Comparison of ENCODE assay signal across 28 cellular contexts in genomic region chr11:111849631-111850030, GRCh38. TPM values are rescaled to one million over a fixed set of nuclear protein-coding genes. Genes with fewer than 3 reads are reported as not detected.
"Had no signal": no experiment of that assay in that cellular context is flagged by ENCODE, and none has a peak within 500 bp of the region (broad histone marks: within the 10 kb centered on the region; RNA-seq: fewer than 3 reads in every experiment).

No MANE protein-coding gene starts in this region.

- H3K9me3 Mint-ChIP-seq: stimulated activated memory B cell treated with anti-CD40 and anti-IgM and Interleukin-4, amounts not matched to agents 10 μg/mL and 1 μg/mL and 100 μg/mL, for 72 hours; stimulated activated naive B cell treated with anti-CD40 and anti-IgM and Interleukin-4, amounts not matched to agents 10 μg/mL and 1 μg/mL and 100 μg/mL, for 72 hours; stimulated activated naive CD8-positive, alpha-beta T cell treated with anti-CD3 and anti-CD28 coated beads, Interleukin-15, amount 100 ng/mL, for 72 hours; stimulated activated naive CD8-positive, alpha-beta T cell treated with anti-CD3 and anti-CD28 coated beads, Interleukin-15, Interleukin-2, amounts not matched to agents 100 ng/mL and 50 ng/mL, for 24 hours; type B pancreatic cell had no signal

- H3K27me3 Mint-ChIP-seq: stimulated activated memory B cell treated with anti-CD40 and anti-IgM and Interleukin-4, amounts not matched to agents 10 μg/mL and 1 μg/mL and 100 μg/mL, for 72 hours; stimulated activated naive B cell treated with anti-CD40 and anti-IgM and Interleukin-4, amounts not matched to agents 10 μg/mL and 1 μg/mL and 100 μg/mL, for 72 hours; stimulated activated naive CD8-positive, alpha-beta T cell treated with anti-CD3 and anti-CD28 coated beads, Interleukin-15, amount 100 ng/mL, for 72 hours; stimulated activated naive CD8-positive, alpha-beta T cell treated with anti-CD3 and anti-CD28 coated beads, Interleukin-15, Interleukin-2, amounts not matched to agents 100 ng/mL and 50 ng/mL, for 24 hours; type B pancreatic cell had no signal

- H3K9me3 ChIP-seq: stomach, suprapubic skin, testis, thoracic aorta, thyroid gland, tibial artery, tibial nerve, transverse colon, upper lobe of left lung, upper lobe of right lung, uterus, vagina had no signal

- H3K4me1 Mint-ChIP-seq: stimulated activated memory B cell treated with anti-CD40 and anti-IgM and Interleukin-4, amounts not matched to agents 10 μg/mL and 1 μg/mL and 100 μg/mL, for 72 hours; stimulated activated naive B cell treated with anti-CD40 and anti-IgM and Interleukin-4, amounts not matched to agents 10 μg/mL and 1 μg/mL and 100 μg/mL, for 72 hours; stimulated activated naive CD8-positive, alpha-beta T cell treated with anti-CD3 and anti-CD28 coated beads, Interleukin-15, amount 100 ng/mL, for 72 hours had no signal

- H3K27ac Mint-ChIP-seq: stimulated activated memory B cell treated with anti-CD40 and anti-IgM and Interleukin-4, amounts not matched to agents 10 μg/mL and 1 μg/mL and 100 μg/mL, for 72 hours; stimulated activated naive B cell treated with anti-CD40 and anti-IgM and Interleukin-4, amounts not matched to agents 10 μg/mL and 1 μg/mL and 100 μg/mL, for 72 hours; stimulated activated naive CD8-positive, alpha-beta T cell treated with anti-CD3 and anti-CD28 coated beads, Interleukin-15, amount 100 ng/mL, for 72 hours; stimulated activated naive CD8-positive, alpha-beta T cell treated with anti-CD3 and anti-CD28 coated beads, Interleukin-15, Interleukin-2, amounts not matched to agents 100 ng/mL and 50 ng/mL, for 24 hours; type B pancreatic cell had no signal

- ATAC-seq: stimulated activated memory B cell treated with anti-CD40 and anti-IgM and Interleukin-4, amounts not matched to agents 10 μg/mL and 1 μg/mL and 100 μg/mL, for 72 hours; stimulated activated naive B cell treated with anti-CD40 and anti-IgM and Interleukin-4, amounts not matched to agents 10 μg/mL and 1 μg/mL and 100 μg/mL, for 72 hours; stimulated activated naive CD8-positive, alpha-beta T cell treated with anti-CD3 and anti-CD28 coated beads, Interleukin-15, amount 100 ng/mL, for 72 hours; stimulated activated naive CD8-positive, alpha-beta T cell treated with anti-CD3 and anti-CD28 coated beads, Interleukin-15, Interleukin-2, amounts not matched to agents 100 U/mL and 50 U/mL, for 24 hours; upper lobe of right lung had no signal

- H3K27me3 ChIP-seq: stomach, suprapubic skin, testis, thyroid gland, tibial artery, tibial nerve, transverse colon, upper lobe of left lung, upper lobe of right lung, uterus, vagina had no signal

- FAIRE-seq: urothelium cell line had no signal

- H3K4me3 ChIP-seq: stomach, suprapubic skin, testis, thoracic aorta, thyroid gland, tibial artery, tibial nerve, transverse colon, upper lobe of left lung, upper lobe of right lung, uterus, vagina had no signal

- H3K27ac ChIP-seq: stomach, suprapubic skin, testis, thoracic aorta, thyroid gland, tibial artery, tibial nerve, transverse colon, upper lobe of left lung, upper lobe of right lung, uterus, vagina had no signal

- H3K4me3 Mint-ChIP-seq: stimulated activated memory B cell treated with anti-CD40 and anti-IgM and Interleukin-4, amounts not matched to agents 10 μg/mL and 1 μg/mL and 100 μg/mL, for 72 hours; stimulated activated naive B cell treated with anti-CD40 and anti-IgM and Interleukin-4, amounts not matched to agents 10 μg/mL and 1 μg/mL and 100 μg/mL, for 72 hours; stimulated activated naive CD8-positive, alpha-beta T cell treated with anti-CD3 and anti-CD28 coated beads, Interleukin-15, amount 100 ng/mL, for 72 hours; stimulated activated naive CD8-positive, alpha-beta T cell treated with anti-CD3 and anti-CD28 coated beads, Interleukin-15, Interleukin-2, amounts not matched to agents 100 ng/mL and 50 ng/mL, for 24 hours; type B pancreatic cell had no signal

- H3K36me3 ChIP-seq: uterus had no signal

- H3K4me1 ChIP-seq: suprapubic skin, testis, thyroid gland, tibial artery, tibial nerve, transverse colon, upper lobe of left lung, upper lobe of right lung, uterus, vagina had no signal

- DNase-seq: stimulated activated CD4-positive, alpha-beta T cell treated with anti-CD3 and anti-CD28 coated beads, Interleukin-2, amount 100 ng/mL, for 48 hours; stimulated activated CD4-positive, alpha-beta T cell treated with anti-CD3 and anti-CD28 coated beads, Interleukin-4, amount 100 ng/mL, for 1 hour; stimulated activated CD4-positive, alpha-beta T cell treated with anti-CD3 and anti-CD28 coated beads, Interleukin-4, amount 100 ng/mL, for 24 hours; stimulated activated CD4-positive, alpha-beta T cell treated with anti-CD3 and anti-CD28 coated beads, Interleukin-4, amount 100 ng/mL, for 4 hours; stimulated activated CD8-positive, alpha-beta memory T cell treated with anti-CD3 and anti-CD28 coated beads, Interleukin-4, amount 100 ng/mL, for 48 hours; stimulated activated naive B cell treated with anti-CD40 and anti-IgM and Interleukin-4, amounts not matched to agents 10 μg/mL and 1 μg/mL and 100 μg/mL, for 72 hours; stimulated activated naive CD4-positive, alpha-beta T cell; stimulated activated naive CD4-positive, alpha-beta T cell treated with Interleukin-2 at 50 U/mL for 16 hours; stimulated activated naive CD8-positive, alpha-beta T cell treated with anti-CD3 and anti-CD28 coated beads, Interleukin-15, amount 100 ng/mL, for 72 hours; stimulated activated naive CD8-positive, alpha-beta T cell treated with anti-CD3 and anti-CD28 coated beads, Interleukin-15, Interleukin-2, amounts not matched to agents 100 U/mL and 50 U/mL, for 24 hours; stomach; substantia nigra; testis; thyroid gland; tibial artery; transverse colon; trophoblast cell; upper lobe of left lung; upper lobe of right lung; uterus had no signal

RNA-seq across cellular contexts. Expression of gene FDXACB1, which starts 29.3 kb away (rescaled TPM):
- total RNA-seq: vagina had no signal
